35 cellular contexts compared by ENCODE assay signal in the genomic region with DNA sequence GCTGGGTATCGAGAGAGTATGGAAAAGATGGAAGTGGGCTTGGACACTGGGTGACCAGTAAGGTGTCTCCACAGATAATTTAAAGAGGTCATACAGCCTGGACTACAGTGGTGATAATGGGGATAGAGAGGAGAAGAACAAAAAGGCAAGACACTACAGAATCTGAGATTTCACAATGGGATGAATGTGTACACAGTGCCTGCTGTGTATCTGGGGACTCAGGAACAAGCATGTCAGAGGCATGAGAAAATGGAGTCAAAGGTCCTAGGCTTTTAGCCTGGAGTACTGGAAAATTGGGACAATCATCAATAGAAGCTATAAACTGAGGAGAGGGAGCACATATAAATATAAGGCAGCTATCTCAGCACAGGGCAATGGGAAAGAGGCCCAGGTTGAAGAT.
"Had no signal": no experiment of that assay in that cellular context is flagged by ENCODE, and none has a peak within 500 bp of the region (broad histone marks: within the 10 kb centered on the region; RNA-seq: fewer than 3 reads in every experiment).

No MANE protein-coding gene starts in this region.

- H3K9me3 Mint-ChIP-seq: activated B cell treated with CpG ODN at 0.5 μM for 24 hours; activated CD4-positive, alpha-beta memory T cell treated with anti-CD3 and anti-CD28 coated beads for 36 hours; activated naive CD4-positive, alpha-beta T cell treated with anti-CD3 and anti-CD28 coated beads for 36 hours; activated naive CD4-positive, alpha-beta T cell treated with anti-CD3 and anti-CD28 coated beads, Interleukin-2, amount 50 U/mL, for 72 hours; activated T-cell treated with anti-CD3 and anti-CD28 coated beads, Interleukin-2, amount 50 U/mL, for 4 hours; activated T-helper 1 cell treated with anti-CD3 and anti-CD28 coated beads, Interleukin-12 subunit alpha, Interleukin-12 subunit beta, Interleukin-2, Interleukin-4 antibody, amounts not matched to agents 30 ng/mL and 10 ng/mL and 1 ng/mL, durations not matched to agents 14 hours and 24 hours and 36 hours; brain; T-helper 1 cell treated with Interleukin-12 subunit alpha and Interleukin-12 subunit beta and Interleukin-4 antibody, amounts not matched to agents 30 μg/mL and 1 μg/mL, for 36 hours; T-helper 2 cell treated with Interferon-gamma antibody and Interleukin-4, amounts not matched to agents 5 μg/mL and 100 μg/mL, for 36 hours had no signal

- H3K4me1 ChIP-seq: Peyer's patch, SJSA1 had no signal

- H3K9ac ChIP-seq: KMS-11, SK-N-SH had no signal

- DNase-seq: activated B cell treated with CpG ODN at 0.5 μM for 24 hours; activated CD4-positive, alpha-beta memory T cell treated with anti-CD3 and anti-CD28 coated beads for 36 hours; activated CD4-positive, alpha-beta T cell treated with anti-CD3 and anti-CD28 coated beads for 4 hours; activated CD4-positive, alpha-beta T cell treated with anti-CD3 and anti-CD28 coated beads, Interleukin-2, amount 50 U/mL, for 1 hour; activated CD4-positive, CD25-positive, alpha-beta regulatory T cell treated with anti-CD3 and anti-CD28 coated beads, Interleukin-2, amount 50 U/mL, for 72 hours; activated CD8-positive, alpha-beta memory T cell treated with anti-CD3 and anti-CD28 coated beads, Interleukin-2, amount 50 U/mL, for 4 hours; activated gamma-delta T cell treated with Interleukin-2 at 50 U/mL for 16 hours; activated naive CD4-positive, alpha-beta T cell treated with anti-CD3 and anti-CD28 coated beads for 36 hours; activated T-cell treated with anti-CD3 and anti-CD28 coated beads for 4 hours; activated T-cell treated with anti-CD3 and anti-CD28 coated beads, Interleukin-2, amount 50 U/mL, for 4 hours; anterior cingulate cortex; caudate nucleus; cerebellar nuclear complex; MM.1S; MV-4-11; NCI-H1092; NCI-H1436 treated with DMSO at 0.1 percent for 48 hours; NCI-H187 treated with DMSO at 0.1 percent for 48 hours; NCI-H2081 treated with DMSO at 0.1 percent for 48 hours; NCI-H226; NCI-H446 treated with DMSO at 0.1 percent for 48 hours; NCI-H524; NK-92 treated with Interleukin-12 subunit alpha and Interleukin-12 subunit beta, amount 100 ng/mL, for 24 hours; PC-3; Peyer's patch; RPMI8226; SHP77 treated with DMSO at 0.1 percent for 48 hours; SK-N-SH had no signal

- H3K9me3 ChIP-seq: Peyer's patch, SJSA1, SK-N-SH had no signal

- H3K4me2 ChIP-seq: KMS-11, SK-N-SH had no signal

- H3K4me3 ChIP-seq: Peyer's patch, SJSA1 had no signal

- H3K4me1 Mint-ChIP-seq: activated B cell treated with CpG ODN at 0.5 μM for 24 hours had no signal

- H3K27me3 ChIP-seq: Peyer's patch, SJSA1 had no signal

- H3K36me3 ChIP-seq: Peyer's patch, SJSA1 had no signal

- H3K36me3 Mint-ChIP-seq: activated naive CD4-positive, alpha-beta T cell treated with anti-CD3 and anti-CD28 coated beads, Interleukin-2, amount 50 U/mL, for 72 hours had no signal

- ATAC-seq: activated naive CD4-positive, alpha-beta T cell treated with anti-CD3 and anti-CD28 coated beads, Interleukin-2, amount 50 U/mL, for 72 hours; activated T-cell treated with anti-CD3 and anti-CD28 coated beads, Interleukin-2, amount 50 U/mL, for 4 hours; PC-3 had no signal

- H3K27me3 Mint-ChIP-seq: activated B cell treated with CpG ODN at 0.5 μM for 24 hours; activated CD4-positive, alpha-beta memory T cell treated with anti-CD3 and anti-CD28 coated beads for 36 hours had no signal

- H3K27ac ChIP-seq: KMS-11, Peyer's patch, SJSA1 had no signal

- H3K27ac Mint-ChIP-seq: activated B cell treated with CpG ODN at 0.5 μM for 24 hours; activated CD4-positive, alpha-beta memory T cell treated with anti-CD3 and anti-CD28 coated beads for 36 hours; activated naive CD4-positive, alpha-beta T cell treated with anti-CD3 and anti-CD28 coated beads for 36 hours; activated naive CD4-positive, alpha-beta T cell treated with anti-CD3 and anti-CD28 coated beads, Interleukin-2, amount 50 U/mL, for 72 hours; activated T-helper 1 cell treated with anti-CD3 and anti-CD28 coated beads, Interleukin-12 subunit alpha, Interleukin-12 subunit beta, Interleukin-2, Interleukin-4 antibody, amounts not matched to agents 30 ng/mL and 10 ng/mL and 1 ng/mL, durations not matched to agents 14 hours and 24 hours and 36 hours; T-helper 1 cell treated with Interleukin-12 subunit alpha and Interleukin-12 subunit beta and Interleukin-4 antibody, amounts not matched to agents 30 μg/mL and 1 μg/mL, for 36 hours; T-helper 2 cell treated with Interferon-gamma antibody and Interleukin-4, amounts not matched to agents 5 μg/mL and 100 μg/mL, for 36 hours had no signal

- H3K4me3 Mint-ChIP-seq: activated B cell treated with CpG ODN at 0.5 μM for 24 hours; activated CD4-positive, alpha-beta memory T cell treated with anti-CD3 and anti-CD28 coated beads for 36 hours; activated naive CD4-positive, alpha-beta T cell treated with anti-CD3 and anti-CD28 coated beads for 36 hours; activated T-cell treated with anti-CD3 and anti-CD28 coated beads, Interleukin-2, amount 50 U/mL, for 4 hours; activated T-helper 1 cell treated with anti-CD3 and anti-CD28 coated beads, Interleukin-12 subunit alpha, Interleukin-12 subunit beta, Interleukin-2, Interleukin-4 antibody, amounts not matched to agents 30 ng/mL and 10 ng/mL and 1 ng/mL, durations not matched to agents 14 hours and 24 hours and 36 hours; brain; T-helper 1 cell treated with Interleukin-12 subunit alpha and Interleukin-12 subunit beta and Interleukin-4 antibody, amounts not matched to agents 30 μg/mL and 1 μg/mL, for 36 hours; T-helper 2 cell treated with Interferon-gamma antibody and Interleukin-4, amounts not matched to agents 5 μg/mL and 100 μg/mL, for 36 hours had no signal
